Comparison of ENCODE assay signal across 18 cellular contexts in genomic region chr14:100138955-100139354, GRCh38. TPM values are rescaled to one million over a fixed set of nuclear protein-coding genes. Genes with fewer than 3 reads are reported as not detected.
DNase-seq lines count a peak whose midpoint lies in the region; ATAC-seq and TF ChIP-seq lines count a peak whose summit lies in the region.
"Had no signal": no experiment of that assay in that cellular context is flagged by ENCODE, and none has a peak within 500 bp of the region (broad histone marks: within the 10 kb centered on the region; RNA-seq: fewer than 3 reads in every experiment).

No MANE protein-coding gene starts in this region.

- intact Hi-C loops in CD4-positive, alpha-beta T cell (cut with DNase I, micrococcal nuclease) = no loop called here
- intact Hi-C loops in CD8-positive, alpha-beta T cell (cut with DNase I, micrococcal nuclease) = no loop called here
- intact Hi-C loops in naive thymus-derived CD4-positive, alpha-beta T cell (cut with micrococcal nuclease) = no loop called here
- intact Hi-C loops in sigmoid colon (cut with DNase I) = no loop called here
- intact Hi-C loops in gastrocnemius medialis (cut with DNase I; ENCODE audit: low total_unique reads) = no loop called here

- no peak for DNase-seq in CD4-positive, alpha-beta T cell
- DNase-seq in CD8-positive, alpha-beta T cell = no peak
- DNase-seq in naive thymus-derived CD4-positive, alpha-beta T cell = no peak
- DNase-seq in NCI-H2029 (lab: John Stamatoyannopoulos, UW) = no peak
- no peak for DNase-seq in sigmoid colon
- DNase-seq in gastrocnemius medialis = no peak
- DNase-seq: DMS153, H7, Karpas-422, NCI-H2029 treated with DMSO at 0.1 percent for 48 hours, NCI-H510A, NCI-H82 had no signal

- no peak for TF ChIP-seq CTCF in CD4-positive, alpha-beta T cell (IDR thresholded peaks at IDR 0.05)
- TF ChIP-seq CTCF in CD8-positive, alpha-beta T cell (IDR thresholded peaks at IDR 0.05) = no peak
- TF ChIP-seq CTCF in sigmoid colon (IDR thresholded peaks at IDR 0.05) (no peak), gastrocnemius medialis (IDR thresholded peaks at IDR 0.05 in 4 of 5, conservative IDR thresholded peaks at IDR 0.05 in 1 of 5) (no peak)

- H3K27ac Mint-ChIP-seq in CD4-positive, alpha-beta T cell = peak overlapping the region; percentile 39
- peak overlapping the region; percentile 45 for H3K27ac Mint-ChIP-seq in CD8-positive, alpha-beta T cell
- H3K27ac Mint-ChIP-seq in activated naive CD8-positive, alpha-beta T cell = peak overlapping the region; percentile 74
- H3K27ac Mint-ChIP-seq in naive thymus-derived CD4-positive, alpha-beta T cell = peak overlapping the region in 8 of 9 donors; percentile 55 to 87 (median 68)

- H3K4me3 Mint-ChIP-seq in CD4-positive, alpha-beta T cell = no peak overlapping the region
- H3K4me3 Mint-ChIP-seq in CD8-positive, alpha-beta T cell = no peak overlapping the region
- H3K4me3 Mint-ChIP-seq in activated naive CD8-positive, alpha-beta T cell = no peak overlapping the region
- H3K4me3 Mint-ChIP-seq in naive thymus-derived CD4-positive, alpha-beta T cell = no peak overlapping the region

- no peak for TF ChIP-seq EP300 in sigmoid colon (IDR thresholded peaks at IDR 0.05)

- POLR2A ChIA-PET in CD4-positive, alpha-beta T cell (lab: Charles Lee) = interaction anchor here (0.9 kb wide), 1 partner anchor 18 kb away, joined by 3 read pairs; no protein-coding TSS in a partner anchor
- POLR2A ChIA-PET in CD8-positive, alpha-beta T cell (lab: Charles Lee) = interaction anchor here (2.3 kb wide), 1 partner anchor 59 kb away, joined by 8 read pairs; no protein-coding TSS in a partner anchor
- POLR2A ChIA-PET in naive thymus-derived CD4-positive, alpha-beta T cell (lab: Charles Lee) = interaction anchor here (0.6 to 1.4 kb wide), 2 partner anchors 147 to 168 kb away, joined by 3 read pairs; no protein-coding TSS in a partner anchor

- no peaks in the 10 kb centered on the region for H3K27me3 Mint-ChIP-seq in CD4-positive, alpha-beta T cell
- no peaks in the 10 kb centered on the region for H3K27me3 Mint-ChIP-seq in CD8-positive, alpha-beta T cell (ENCODE audit: low read depth)
- no peaks in the 10 kb centered on the region for H3K27me3 Mint-ChIP-seq in activated naive CD8-positive, alpha-beta T cell
- H3K27me3 Mint-ChIP-seq in naive thymus-derived CD4-positive, alpha-beta T cell = no peaks in the 10 kb centered on the region

- 94 to 95% methylated on average over 13 of the region's 13 CpGs for WGBS in sigmoid colon, 2 donors

- H3K9me3 ChIP-seq in CD4-positive, alpha-beta T cell (ENCODE audit: control insufficient read depth, low read length) = no peaks in the 10 kb centered on the region
- H3K9me3 ChIP-seq in CD8-positive, alpha-beta T cell (ENCODE audit: low read length) = no peaks in the 10 kb centered on the region
- H3K9me3 ChIP-seq in naive thymus-derived CD4-positive, alpha-beta T cell (ENCODE audit: control insufficient read depth in 2 of 3, low read length in 3 of 3) = no peaks in the 10 kb centered on the region
- H3K9me3 ChIP-seq in sigmoid colon (no peaks in the 10 kb centered on the region), gastrocnemius medialis (no peaks in the 10 kb centered on the region)

- peaks cover 90% of the 10 kb centered on the region for H3K36me3 Mint-ChIP-seq in CD4-positive, alpha-beta T cell (ENCODE audit: low read depth)
- H3K36me3 Mint-ChIP-seq in CD8-positive, alpha-beta T cell = peaks cover 96% of the 10 kb centered on the region
- no peaks in the 10 kb centered on the region for H3K36me3 Mint-ChIP-seq in activated naive CD8-positive, alpha-beta T cell
- peaks cover 3 to 57% (median 21%) of the 10 kb centered on the region in 5 donors for H3K36me3 Mint-ChIP-seq in naive thymus-derived CD4-positive, alpha-beta T cell

- CTCF ChIA-PET in CD4-positive, alpha-beta T cell (lab: Charles Lee) = no interaction called here
- CTCF ChIA-PET in CD8-positive, alpha-beta T cell (lab: Charles Lee) = interaction anchor here (0.8 to 1.4 kb wide), 5 partner anchors 18 to 507 kb away, joined by 3 read pairs; no protein-coding TSS in a partner anchor
- CTCF ChIA-PET in naive thymus-derived CD4-positive, alpha-beta T cell (lab: Charles Lee) = interaction anchor here (1.0 kb wide), 1 partner anchor 155 kb away, joined by 3 read pairs; no protein-coding TSS in a partner anchor

- in situ Hi-C loops in gastrocnemius medialis (cut with MboI; ENCODE audit: low sequenced_read_pairs in 4 of 4) = no loop called here

- no peak for ATAC-seq in CD4-positive, alpha-beta T cell (ENCODE audit: poor library complexity)
- no peak for ATAC-seq in CD8-positive, alpha-beta T cell
- no peak for ATAC-seq in naive thymus-derived CD4-positive, alpha-beta T cell
- no peak for ATAC-seq in gastrocnemius medialis
- ATAC-seq: HepG2, Panc1, Right ventricle myocardium inferior had no signal

- no peaks in the 10 kb centered on the region for H3K4me1 Mint-ChIP-seq in CD4-positive, alpha-beta T cell (ENCODE audit: low read depth)
- H3K4me1 Mint-ChIP-seq in CD8-positive, alpha-beta T cell (ENCODE audit: low read depth) = peaks cover 8% of the 10 kb centered on the region
- H3K4me1 Mint-ChIP-seq in activated naive CD8-positive, alpha-beta T cell (ENCODE audit: low read depth) = peaks cover 8% of the 10 kb centered on the region
- H3K4me1 Mint-ChIP-seq in naive thymus-derived CD4-positive, alpha-beta T cell = peaks cover 0 to 17% (median 9%) of the 10 kb centered on the region in 7 donors

- H3K4me3 ChIP-seq in CD8-positive, alpha-beta T cell (ENCODE audit: low read depth, low read length) = no peak overlapping the region
- H3K4me3 ChIP-seq in naive thymus-derived CD4-positive, alpha-beta T cell (ENCODE audit: low read length) = no peak overlapping the region
- no peak overlapping the region for H3K4me3 ChIP-seq in sigmoid colon
- H3K4me3 ChIP-seq in gastrocnemius medialis = no peak overlapping the region

- H3K27ac ChIP-seq in CD4-positive, alpha-beta T cell (ENCODE audit: low read depth, low read length) = no peak overlapping the region
- no peak overlapping the region for H3K27ac ChIP-seq in CD8-positive, alpha-beta T cell (ENCODE audit: low read depth, low read length)
- no peak overlapping the region for H3K27ac ChIP-seq in naive thymus-derived CD4-positive, alpha-beta T cell (ENCODE audit: low read depth, low read length)
- no peak overlapping the region for H3K27ac ChIP-seq in sigmoid colon
- H3K27ac ChIP-seq in gastrocnemius medialis = no peak overlapping the region

- H3K36me3 ChIP-seq in CD8-positive, alpha-beta T cell (ENCODE audit: insufficient read depth, low read length) = peaks cover 91% of the 10 kb centered on the region
- H3K36me3 ChIP-seq in naive thymus-derived CD4-positive, alpha-beta T cell (ENCODE audit: control insufficient read depth in 2 of 3, insufficient read depth in 3 of 3, low read length in 3 of 3) = peaks cover 47 to 100% (median 48%) of the 10 kb centered on the region in 3 experiments
- peaks cover 0 to 26% (median 4%) of the 10 kb centered on the region in 4 donors for H3K36me3 ChIP-seq in sigmoid colon
- H3K36me3 ChIP-seq in gastrocnemius medialis = no peaks in the 10 kb centered on the region

- no peaks in the 10 kb centered on the region for H3K4me1 ChIP-seq in CD8-positive, alpha-beta T cell (ENCODE audit: insufficient read depth, low read length)
- H3K4me1 ChIP-seq in naive thymus-derived CD4-positive, alpha-beta T cell (ENCODE audit: control insufficient read depth in 2 of 2, insufficient read depth in 2 of 2, low read length in 2 of 2) = no peaks in the 10 kb centered on the region
- H3K4me1 ChIP-seq in sigmoid colon = no peaks in the 10 kb centered on the region
- no peaks in the 10 kb centered on the region for H3K4me1 ChIP-seq in gastrocnemius medialis

- TF ChIP-seq POLR2A in sigmoid colon (IDR thresholded peaks at IDR 0.05) (no peak), gastrocnemius medialis (IDR thresholded peaks at IDR 0.05) (no peak)

- no peaks in the 10 kb centered on the region for H3K27me3 ChIP-seq in CD4-positive, alpha-beta T cell (ENCODE audit: control insufficient read depth, insufficient read depth, low read length)
- no peaks in the 10 kb centered on the region for H3K27me3 ChIP-seq in CD8-positive, alpha-beta T cell (ENCODE audit: insufficient read depth, low read length)
- H3K27me3 ChIP-seq in naive thymus-derived CD4-positive, alpha-beta T cell (ENCODE audit: control insufficient read depth in 2 of 2, insufficient read depth in 2 of 2, low read length in 2 of 2) = no peaks in the 10 kb centered on the region
- H3K27me3 ChIP-seq in sigmoid colon (no peaks in the 10 kb centered on the region), gastrocnemius medialis (no peaks in the 10 kb centered on the region)

- no peaks in the 10 kb centered on the region for H3K9me3 Mint-ChIP-seq in CD4-positive, alpha-beta T cell
- no peaks in the 10 kb centered on the region for H3K9me3 Mint-ChIP-seq in CD8-positive, alpha-beta T cell
- no peaks in the 10 kb centered on the region for H3K9me3 Mint-ChIP-seq in activated naive CD8-positive, alpha-beta T cell (ENCODE audit: low read depth)
- H3K9me3 Mint-ChIP-seq in naive thymus-derived CD4-positive, alpha-beta T cell = peaks cover 0 to 3% (median 0%) of the 10 kb centered on the region in 11 donors

RNA-seq across cellular contexts. Expression of gene DEGS2, which starts 20.5 kb away (rescaled TPM):
- under 1 TPM in 1 of 2 experiments, not detected in 1; 0.11 TPM for total RNA-seq in CD4-positive, alpha-beta T cell
- under 1 TPM; 0.22 to 0.60 TPM for total RNA-seq in CD8-positive, alpha-beta T cell
- 1 to 10 TPM in 1 of 5 experiments, under 1 TPM in 3, not detected in 1; 0.19 to 1.0 (median 0.32) TPM for total RNA-seq in naive thymus-derived CD4-positive, alpha-beta T cell
- polyA plus RNA-seq in naive thymus-derived CD4-positive, alpha-beta T cell = 1 to 10 TPM in 1 of 2 donors, under 1 TPM in 1; 0.51 to 1.0 TPM
- under 1 TPM; under 0.01 to 0.54 (median 0.39) TPM for total RNA-seq in sigmoid colon
- 10 to 100 TPM in 1 of 3 donors, 1 to 10 TPM in 2; 2.4 to 11.9 (median 2.8) TPM for polyA plus RNA-seq in sigmoid colon
- total RNA-seq in gastrocnemius medialis = under 1 TPM in 3 of 4 donors, not detected in 1; 0.22 to 0.75 (median 0.66) TPM
- total RNA-seq: H7, Right ventricle myocardium inferior had no signal
- polyA plus RNA-seq: AG04450, BJ had no signal
